ENCODE assay signal across 2 cellular contexts in genomic region chr11:2942872-2943710, GRCh38.
TF ChIP-seq lines count a peak whose summit lies in the region.

No MANE protein-coding gene starts in this region.

TF ChIP-seq in SK-N-SH, 30 proteins besides CTCF, POLR2A, EP300 and RAD21 (continued from another document):
- TF ChIP-seq FOXJ3 (CRISPR knock-in tag; IDR thresholded peaks at IDR 0.05) (no peak), IRF3 (IDR thresholded peaks at IDR 0.05; ENCODE audit: low read depth, low read length) (no peak), NRF1 (IDR thresholded peaks at IDR 0.05; ENCODE audit: low read depth, low read length) (no peak), MAX (IDR thresholded peaks at IDR 0.05; ENCODE audit: low read depth) (no peak), TAF1 (IDR thresholded peaks at IDR 0.05; ENCODE audit: borderline replicate concordance, low read depth, low read length) (no peak), RCOR1 (IDR thresholded peaks at IDR 0.05; ENCODE audit: low read length) (no peak), FOSL2 (IDR thresholded peaks at IDR 0.05; ENCODE audit: borderline replicate concordance, low read depth) (no peak), MXI1 (IDR thresholded peaks at IDR 0.05; ENCODE audit: low read depth, low read length) (no peak), GATA2 (CRISPR knock-in tag; IDR thresholded peaks at IDR 0.05) (no peak), RXRA (IDR thresholded peaks at IDR 0.05; ENCODE audit: borderline replicate concordance, low read depth) (no peak)
- TF ChIP-seq, protein P1, sequence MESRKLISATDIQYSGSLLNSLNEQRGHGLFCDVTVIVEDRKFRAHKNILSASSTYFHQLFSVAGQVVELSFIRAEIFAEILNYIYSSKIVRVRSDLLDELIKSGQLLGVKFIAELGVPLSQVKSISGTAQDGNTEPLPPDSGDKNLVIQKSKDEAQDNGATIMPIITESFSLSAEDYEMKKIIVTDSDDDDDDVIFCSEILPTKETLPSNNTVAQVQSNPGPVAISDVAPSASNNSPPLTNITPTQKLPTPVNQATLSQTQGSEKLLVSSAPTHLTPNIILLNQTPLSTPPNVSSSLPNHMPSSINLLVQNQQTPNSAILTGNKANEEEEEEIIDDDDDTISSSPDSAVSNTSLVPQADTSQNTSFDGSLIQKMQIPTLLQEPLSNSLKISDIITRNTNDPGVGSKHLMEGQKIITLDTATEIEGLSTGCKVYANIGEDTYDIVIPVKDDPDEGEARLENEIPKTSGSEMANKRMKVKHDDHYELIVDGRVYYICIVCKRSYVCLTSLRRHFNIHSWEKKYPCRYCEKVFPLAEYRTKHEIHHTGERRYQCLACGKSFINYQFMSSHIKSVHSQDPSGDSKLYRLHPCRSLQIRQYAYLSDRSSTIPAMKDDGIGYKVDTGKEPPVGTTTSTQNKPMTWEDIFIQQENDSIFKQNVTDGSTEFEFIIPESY (IDR thresholded peaks at IDR 0.05; ENCODE audit: borderline replicate concordance, low read depth): no peak
- TF ChIP-seq, protein P2, sequence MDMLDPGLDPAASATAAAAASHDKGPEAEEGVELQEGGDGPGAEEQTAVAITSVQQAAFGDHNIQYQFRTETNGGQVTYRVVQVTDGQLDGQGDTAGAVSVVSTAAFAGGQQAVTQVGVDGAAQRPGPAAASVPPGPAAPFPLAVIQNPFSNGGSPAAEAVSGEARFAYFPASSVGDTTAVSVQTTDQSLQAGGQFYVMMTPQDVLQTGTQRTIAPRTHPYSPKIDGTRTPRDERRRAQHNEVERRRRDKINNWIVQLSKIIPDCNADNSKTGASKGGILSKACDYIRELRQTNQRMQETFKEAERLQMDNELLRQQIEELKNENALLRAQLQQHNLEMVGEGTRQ (IDR thresholded peaks at IDR 0.05; ENCODE audit: borderline replicate concordance, low read depth, low read length): no peak

TF ChIP-seq in SK-N-SH treated with all-trans-retinoic acid at 6 μM for 48 hours, 23 proteins besides CTCF, POLR2A, EP300 and RAD21 (continued from another document):
- TF ChIP-seq, protein P3, sequence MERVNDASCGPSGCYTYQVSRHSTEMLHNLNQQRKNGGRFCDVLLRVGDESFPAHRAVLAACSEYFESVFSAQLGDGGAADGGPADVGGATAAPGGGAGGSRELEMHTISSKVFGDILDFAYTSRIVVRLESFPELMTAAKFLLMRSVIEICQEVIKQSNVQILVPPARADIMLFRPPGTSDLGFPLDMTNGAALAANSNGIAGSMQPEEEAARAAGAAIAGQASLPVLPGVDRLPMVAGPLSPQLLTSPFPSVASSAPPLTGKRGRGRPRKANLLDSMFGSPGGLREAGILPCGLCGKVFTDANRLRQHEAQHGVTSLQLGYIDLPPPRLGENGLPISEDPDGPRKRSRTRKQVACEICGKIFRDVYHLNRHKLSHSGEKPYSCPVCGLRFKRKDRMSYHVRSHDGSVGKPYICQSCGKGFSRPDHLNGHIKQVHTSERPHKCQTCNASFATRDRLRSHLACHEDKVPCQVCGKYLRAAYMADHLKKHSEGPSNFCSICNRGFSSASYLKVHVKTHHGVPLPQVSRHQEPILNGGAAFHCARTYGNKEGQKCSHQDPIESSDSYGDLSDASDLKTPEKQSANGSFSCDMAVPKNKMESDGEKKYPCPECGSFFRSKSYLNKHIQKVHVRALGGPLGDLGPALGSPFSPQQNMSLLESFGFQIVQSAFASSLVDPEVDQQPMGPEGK (CRISPR knock-in tag; IDR thresholded peaks at IDR 0.05; ENCODE audit: borderline replicate concordance): no peak
- TF ChIP-seq ESRRG (CRISPR knock-in tag; IDR thresholded peaks at IDR 0.05) (no peak), ARNTL (CRISPR knock-in tag; IDR thresholded peaks at IDR 0.05; ENCODE audit: borderline replicate concordance, low read depth) (no peak), TOX (CRISPR knock-in tag; IDR thresholded peaks at IDR 0.05; ENCODE audit: borderline replicate concordance) (no peak), TSHZ2 (CRISPR knock-in tag; IDR thresholded peaks at IDR 0.05) (no peak), ZFP30 (CRISPR knock-in tag; IDR thresholded peaks at IDR 0.05) (no peak), TCF4 (CRISPR knock-in tag; IDR thresholded peaks at IDR 0.05; ENCODE audit: borderline replicate concordance) (no peak), OSR1 (CRISPR knock-in tag; IDR thresholded peaks at IDR 0.05) (no peak), CSDC2 (CRISPR knock-in tag; IDR thresholded peaks at IDR 0.05) (no peak), ZNF70 (CRISPR knock-in tag; IDR thresholded peaks at IDR 0.05) (no peak), CSRNP3 (CRISPR knock-in tag; IDR thresholded peaks at IDR 0.05) (no peak), ZNF8 (CRISPR knock-in tag; IDR thresholded peaks at IDR 0.05) (no peak), ZFP3 (CRISPR knock-in tag; IDR thresholded peaks at IDR 0.05) (no peak)
- TF ChIP-seq, protein P4, sequence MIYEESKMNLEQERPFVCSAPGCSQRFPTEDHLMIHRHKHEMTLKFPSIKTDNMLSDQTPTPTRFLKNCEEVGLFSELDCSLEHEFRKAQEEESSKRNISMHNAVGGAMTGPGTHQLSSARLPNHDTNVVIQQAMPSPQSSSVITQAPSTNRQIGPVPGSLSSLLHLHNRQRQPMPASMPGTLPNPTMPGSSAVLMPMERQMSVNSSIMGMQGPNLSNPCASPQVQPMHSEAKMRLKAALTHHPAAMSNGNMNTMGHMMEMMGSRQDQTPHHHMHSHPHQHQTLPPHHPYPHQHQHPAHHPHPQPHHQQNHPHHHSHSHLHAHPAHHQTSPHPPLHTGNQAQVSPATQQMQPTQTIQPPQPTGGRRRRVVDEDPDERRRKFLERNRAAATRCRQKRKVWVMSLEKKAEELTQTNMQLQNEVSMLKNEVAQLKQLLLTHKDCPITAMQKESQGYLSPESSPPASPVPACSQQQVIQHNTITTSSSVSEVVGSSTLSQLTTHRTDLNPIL (CRISPR knock-in tag; IDR thresholded peaks at IDR 0.05; ENCODE audit: low read depth): no peak
- TF ChIP-seq, protein P5, sequence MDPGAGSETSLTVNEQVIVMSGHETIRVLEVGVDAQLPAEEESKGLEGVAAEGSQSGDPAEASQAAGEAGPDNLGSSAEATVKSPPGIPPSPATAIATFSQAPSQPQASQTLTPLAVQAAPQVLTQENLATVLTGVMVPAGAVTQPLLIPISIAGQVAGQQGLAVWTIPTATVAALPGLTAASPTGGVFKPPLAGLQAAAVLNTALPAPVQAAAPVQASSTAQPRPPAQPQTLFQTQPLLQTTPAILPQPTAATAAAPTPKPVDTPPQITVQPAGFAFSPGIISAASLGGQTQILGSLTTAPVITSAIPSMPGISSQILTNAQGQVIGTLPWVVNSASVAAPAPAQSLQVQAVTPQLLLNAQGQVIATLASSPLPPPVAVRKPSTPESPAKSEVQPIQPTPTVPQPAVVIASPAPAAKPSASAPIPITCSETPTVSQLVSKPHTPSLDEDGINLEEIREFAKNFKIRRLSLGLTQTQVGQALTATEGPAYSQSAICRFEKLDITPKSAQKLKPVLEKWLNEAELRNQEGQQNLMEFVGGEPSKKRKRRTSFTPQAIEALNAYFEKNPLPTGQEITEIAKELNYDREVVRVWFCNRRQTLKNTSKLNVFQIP (CRISPR knock-in tag; IDR thresholded peaks at IDR 0.05; ENCODE audit: borderline replicate concordance, low read depth): no peak
